ENCODE assay signal across 9 cellular contexts in genomic region chr2:27891063-27891819, GRCh38. TPM values are rescaled to one million over a fixed set of nuclear protein-coding genes. Genes with fewer than 3 reads are reported as not detected.
DNase-seq lines count a peak whose midpoint lies in the region; ATAC-seq, FAIRE-seq and TF ChIP-seq lines count a peak whose summit lies in the region.
"Had no signal": no experiment of that assay in that cellular context is flagged by ENCODE, and none has a peak within 500 bp of the region (broad histone marks: within the 10 kb centered on the region; RNA-seq: fewer than 3 reads in every experiment).

No MANE protein-coding gene starts in this region.

- peaks cover 45% of the 10 kb centered on the region for H3K4me1 ChIP-seq in CD4-positive, alpha-beta memory T cell (ENCODE audit: insufficient read depth, low read length)
- H3K4me1 ChIP-seq in Karpas-422 (ENCODE audit: low read length) (peaks cover 33% of the 10 kb centered on the region), adrenal gland (replicated peaks in 1 of 2) (peaks cover 23 to 72% of the 10 kb centered on the region in 2 donors), heart right ventricle (peaks cover 0 to 61% (median 34%) of the 10 kb centered on the region in 9 donors), prostate gland (replicated peaks) (no peaks in the 10 kb centered on the region)

- H3K9me3 Mint-ChIP-seq in CD4-positive, alpha-beta memory T cell, result peaks cover 0 to 9% (median 0%) of the 10 kb centered on the region in 8 donors

- intact Hi-C loops in CD4-positive, alpha-beta memory T cell (cut with micrococcal nuclease), result loop anchor here (5.0 to 10.0 kb wide), 3 partner anchors 731 to 1544 kb away; partner anchors contain the start of genes ADGRF3, PPP1CB and SELENOI
- intact Hi-C loops in adrenal gland (cut with DNase I) (loop anchor here in 1 of 2 donors (10.0 kb wide), 1 partner anchor 514 kb away; no protein-coding TSS in a partner anchor), heart right ventricle (cut with DNase I) (loop anchor here in 6 of 10 donors (2.0 to 10.0 kb wide), 10 partner anchors 32 to 506 kb away; partner anchors contain the start of gene FOSL2 (in 3 of the 6)), prostate gland (cut with DNase I) (loop anchor here (10.0 kb wide), 1 partner anchor 244 kb away; no protein-coding TSS in a partner anchor)

- H3K27ac Mint-ChIP-seq in CD4-positive, alpha-beta memory T cell, result peak overlapping the region; percentile 100

- H3K79me2 ChIP-seq in Karpas-422 (ENCODE audit: low read length), result peaks cover 26% of the 10 kb centered on the region

- POLR2A ChIA-PET in CD4-positive, alpha-beta memory T cell (lab: Charles Lee; ENCODE audit: partially characterized antibody), result interaction anchor here (0.6 to 2.6 kb wide), 10 partner anchors 26 to 511 kb away, joined by 3 to 23 read pairs (median 4); partner anchors contain the start of gene FOSL2

- H3K4me2 ChIP-seq in Karpas-422 (ENCODE audit: low read depth, low read length, poor library complexity, severe bottlenecking), result peak overlapping the region; percentile 98

- H3K9me2 ChIP-seq in Karpas-422 (replicated peaks; ENCODE audit: insufficient read depth, low read length), result no peaks in the 10 kb centered on the region

- CTCF ChIA-PET in CD4-positive, alpha-beta memory T cell (lab: Charles Lee; ENCODE audit: partially characterized antibody), result no interaction called here

- peaks cover 1 to 5% of the 10 kb centered on the region in 2 donors for H3K27me3 Mint-ChIP-seq in CD4-positive, alpha-beta memory T cell

- H3K36me3 ChIP-seq in CD4-positive, alpha-beta memory T cell (ENCODE audit: insufficient read depth, low read length), result peaks cover 3% of the 10 kb centered on the region
- no peaks in the 10 kb centered on the region for H3K36me3 ChIP-seq in Karpas-422 (ENCODE audit: insufficient read depth, low read length)
- H3K36me3 ChIP-seq in adrenal gland (replicated peaks in 1 of 2), result peaks cover 0 to under 1% of the 10 kb centered on the region in 2 donors
- H3K36me3 ChIP-seq in heart right ventricle, result peaks cover 0 to 19% (median 0%) of the 10 kb centered on the region in 9 donors
- H3K36me3 ChIP-seq in prostate gland, result no peaks in the 10 kb centered on the region

- H3K4me1 Mint-ChIP-seq in CD4-positive, alpha-beta memory T cell, result peaks cover 24 to 63% (median 49%) of the 10 kb centered on the region in 4 donors

- H3K4me3 Mint-ChIP-seq in CD4-positive, alpha-beta memory T cell, result peak overlapping the region; percentile 88 to 100 (median 97)

- peaks cover 14 to 44% of the 10 kb centered on the region in 2 donors for H3K36me3 Mint-ChIP-seq in CD4-positive, alpha-beta memory T cell

- H4K20me1 ChIP-seq in Karpas-422 (ENCODE audit: insufficient read depth, low read depth, low read length), result no peaks in the 10 kb centered on the region

- H3K27me3 ChIP-seq in CD4-positive, alpha-beta memory T cell (ENCODE audit: insufficient read depth, low read length), result no peaks in the 10 kb centered on the region
- H3K27me3 ChIP-seq in Karpas-422 (ENCODE audit: low read length) (no peaks in the 10 kb centered on the region), adrenal gland (no peaks in the 10 kb centered on the region), heart right ventricle (no peaks in the 10 kb centered on the region), prostate gland (replicated peaks; ENCODE audit: insufficient read depth) (no peaks in the 10 kb centered on the region)

- peak overlapping the region; percentile 92 to 99 for H3K4me3 ChIP-seq in CD4-positive, alpha-beta memory T cell (ENCODE audit: low read length in 2 of 2)
- H3K4me3 ChIP-seq in Karpas-422 (ENCODE audit: low read length) (peak overlapping the region; percentile 89), adrenal gland (peak overlapping the region; percentile 28 to 91 (median 78)), heart right ventricle (peak overlapping the region; percentile 55 to 84 (median 80)), prostate gland (peak overlapping the region; percentile 69 to 73)

- no peak for TF ChIP-seq POLR2A in adrenal gland (IDR thresholded peaks at IDR 0.05)
- no peak for TF ChIP-seq POLR2A in prostate gland (IDR thresholded peaks at IDR 0.05)

- H3K9ac ChIP-seq in Karpas-422 (ENCODE audit: low read length), result peak overlapping the region; percentile 87

- DNase-seq in CD4-positive, alpha-beta memory T cell, result peak; percentile 94 to 98 (median 95)
- peak; percentile 93 for DNase-seq in Karpas-422
- peak; percentile 73 to 92 (median 89) for DNase-seq in T-helper 1 cell
- DNase-seq in adrenal gland, result peak; percentile 85 to 97 (median 93)
- peak; percentile 66 to 89 for DNase-seq in heart right ventricle
- DNase-seq in prostate gland (ENCODE audit: low spot score), result peak; percentile 60
- DNase-seq in urothelium cell line (ENCODE audit: low spot score), result peak; percentile 68

- peak; percentile 37 for FAIRE-seq in urothelium cell line (lab: Jason Lieb, UNC)
- FAIRE-seq: colon had no signal

- H3K27ac ChIP-seq in CD4-positive, alpha-beta memory T cell (ENCODE audit: low read depth, low read length), result peak overlapping the region; percentile 98
- H3K27ac ChIP-seq in Karpas-422 (ENCODE audit: low read length) (peak overlapping the region; percentile 81), adrenal gland (peak overlapping the region; percentile 90 to 100 (median 98)), heart right ventricle (peak overlapping the region; percentile 80 to 99 (median 98)), prostate gland (peak overlapping the region; percentile 93 to 96)

- TF ChIP-seq CTCF in adrenal gland (IDR thresholded peaks at IDR 0.05) (no peak), heart right ventricle (IDR thresholded peaks at IDR 0.05) (no peak), prostate gland (IDR thresholded peaks at IDR 0.05) (no peak)

- H3K9me3 ChIP-seq in CD4-positive, alpha-beta memory T cell (ENCODE audit: control insufficient read depth in 1 of 2, low read length in 2 of 2), result no peaks in the 10 kb centered on the region
- H3K9me3 ChIP-seq in Karpas-422 (ENCODE audit: low read length) (no peaks in the 10 kb centered on the region), adrenal gland (replicated peaks in 1 of 3) (no peaks in the 10 kb centered on the region), heart right ventricle (no peaks in the 10 kb centered on the region), prostate gland (no peaks in the 10 kb centered on the region)

- ATAC-seq in GM21526 (IDR thresholded peaks at IDR 0.05; ENCODE audit: low FRiP score, unreplicated experiment) (peak; percentile 27), heart right ventricle (peak; percentile 18 to 77 (median 54))

- peak overlapping the region; percentile 86 for H2AFZ ChIP-seq in Karpas-422 (ENCODE audit: low read length)

- WGBS in adrenal gland, 4 donors, result 18 to 21% (median 20%) methylated on average over 21 of the region's 21 CpGs
- 28 to 31% methylated on average over 21 of the region's 21 CpGs for WGBS in heart right ventricle, 2 donors
- WGBS in prostate gland, result 26% methylated on average over 21 of the region's 21 CpGs

RNA-seq across cellular contexts. Expression of gene BABAM2, which starts 0.7 kb away (rescaled TPM):
- total RNA-seq in CD4-positive, alpha-beta memory T cell, result 10 to 100 TPM; 37.3 to 41.2 TPM
- polyA plus RNA-seq in CD4-positive, alpha-beta memory T cell, result 10 to 100 TPM; 55.2 to 60.1 TPM
- 32.9 and 40.8 TPM in 2 replicates for total RNA-seq in Karpas-422 (2014; rRNA removed; shearing (Covaris generic); ENCODE audit: low replicate concordance)
- total RNA-seq in adrenal gland, result 100 to 1,000 TPM; 284 to 925 (median 405) TPM
- 100 to 1,000 TPM; 150 to 323 (median 279) TPM for polyA plus RNA-seq in adrenal gland
- 10 to 100 TPM; 54.9 to 83.4 (median 69.3) TPM for total RNA-seq in heart right ventricle
- 10 to 100 TPM; 13.3 to 48.9 TPM for polyA plus RNA-seq in heart right ventricle
- 10 to 100 TPM; 35.8 to 37.3 TPM for total RNA-seq in prostate gland

RNA-seq across cellular contexts. Expression of gene RBKS, which starts 1.1 kb away (rescaled TPM):
- 1 to 10 TPM; 1.2 to 1.7 TPM for total RNA-seq in CD4-positive, alpha-beta memory T cell
- 1 to 10 TPM; 2.5 to 5.9 TPM for polyA plus RNA-seq in CD4-positive, alpha-beta memory T cell
- total RNA-seq in Karpas-422 (2014; rRNA removed; shearing (Covaris generic); ENCODE audit: low replicate concordance), result 0.90 and 1.6 TPM in 2 replicates
- 10 to 100 TPM; 11.1 to 54.4 (median 30.1) TPM for total RNA-seq in adrenal gland
- polyA plus RNA-seq in adrenal gland, result 10 to 100 TPM; 14.6 to 20.3 (median 19.1) TPM
- 1 to 10 TPM; 3.4 to 9.1 (median 5.5) TPM for total RNA-seq in heart right ventricle
- polyA plus RNA-seq in heart right ventricle, result 1 to 10 TPM in 1 of 2 donors, under 1 TPM in 1; 0.88 to 4.6 TPM
- 1 to 10 TPM; 1.6 to 1.8 TPM for total RNA-seq in prostate gland

Comparison
In these comparisons a context has a peak if more than half of its experiments do, and no peak if none do; other contexts are left out.
1. Peak in every context shown above with its lines: DNase-seq, ATAC-seq, H3K4me3 ChIP-seq and H3K27ac ChIP-seq.